In genomic region chr12:77062846-77063461, GRCh38 we compare ENCODE assay signal across 7 cellular contexts. TPM values are rescaled to one million over a fixed set of nuclear protein-coding genes. Genes with fewer than 3 reads are reported as not detected.
DNase-seq lines count a peak whose midpoint lies in the region; ATAC-seq and TF ChIP-seq lines count a peak whose summit lies in the region.

No MANE protein-coding gene starts in this region.

- H3K4me3 ChIP-seq in lower lobe of right lung = peak overlapping the region; percentile 24

- no peaks in the 10 kb centered on the region for H3K9me3 ChIP-seq in lower lobe of right lung

- H3K4me1 ChIP-seq in lower lobe of right lung = peaks cover 13% of the 10 kb centered on the region

- no peak overlapping the region for H3K27ac ChIP-seq in lower lobe of right lung

- H3K27ac Mint-ChIP-seq in HFFc6 = peak overlapping the region; percentile 95

- intact Hi-C loops in lower lobe of right lung (cut with DNase I) = no loop called here

- peaks cover 5% of the 10 kb centered on the region for H3K27me3 ChIP-seq in lower lobe of right lung (ENCODE audit: low read depth)

- H3K27me3 Mint-ChIP-seq in HFFc6 (ENCODE audit: insufficient read depth) = peaks cover 2% of the 10 kb centered on the region; the same call in 1 of the 2 replicates

- ATAC-seq in GM18519 (IDR thresholded peaks at IDR 0.05; ENCODE audit: low FRiP score, unreplicated experiment) (peak; percentile 42), lower lobe of right lung (no peak)

- H3K4me1 Mint-ChIP-seq in HFFc6 (ENCODE audit: low read depth) = peaks cover 77% of the 10 kb centered on the region

- no peaks in the 10 kb centered on the region for H3K36me3 ChIP-seq in lower lobe of right lung

- TF ChIP-seq CTCF in HFFc6 (IDR thresholded peaks at IDR 0.05) (no peak), lower lobe of right lung (IDR thresholded peaks at IDR 0.05) (no peak)

- DNase-seq in HFFc6 (peak; percentile 69), NOMO-1 treated with dmso at 0.1 percent for 144 hours (lab: John Stamatoyannopoulos, UW; ENCODE audit: unreplicated experiment) (peak; percentile 3), lower lobe of right lung (no peak), GM19240 (ENCODE audit: insufficient read length, low spot score) (no peak), SHP77 treated with DMSO at 0.1 percent for 48 hours (lab: John Stamatoyannopoulos, UW) (no peak), HK-2 (ENCODE audit: unreplicated experiment) (no peak)

- no peaks in the 10 kb centered on the region for H3K9me3 Mint-ChIP-seq in HFFc6

- H3K4me3 Mint-ChIP-seq in HFFc6 = peak overlapping the region; percentile 91

- H3K36me3 Mint-ChIP-seq in HFFc6 (ENCODE audit: low read depth) = peaks cover 38% of the 10 kb centered on the region

RNA-seq across cellular contexts. Expression of gene E2F7, which starts 2.4 kb away (rescaled TPM):
- 10 to 100 TPM in 5 of 6 experiments, 1 to 10 TPM in 1; 6.3 to 24.4 (median 18.0) TPM for total RNA-seq in HFFc6 (2021; fragmentation: NEBNext Ultra II Directional; extraction: Animal tissue kit (Norgen Biotek cat#: 25700))
- total RNA-seq in lower lobe of right lung = 1.0 TPM

Comparison
In these comparisons a context has a peak if more than half of its experiments do, and no peak if none do; other contexts are left out.
1. DNase-seq: peak in HFFc6 (single experiment) and NOMO-1 treated with dmso at 0.1 percent for 144 hours (single experiment); none in lower lobe of right lung (single experiment), GM19240 (single experiment), SHP77 treated with DMSO at 0.1 percent for 48 hours (single experiment) and HK-2 (single experiment).